24 cellular contexts compared by ENCODE assay signal in the genomic region with DNA sequence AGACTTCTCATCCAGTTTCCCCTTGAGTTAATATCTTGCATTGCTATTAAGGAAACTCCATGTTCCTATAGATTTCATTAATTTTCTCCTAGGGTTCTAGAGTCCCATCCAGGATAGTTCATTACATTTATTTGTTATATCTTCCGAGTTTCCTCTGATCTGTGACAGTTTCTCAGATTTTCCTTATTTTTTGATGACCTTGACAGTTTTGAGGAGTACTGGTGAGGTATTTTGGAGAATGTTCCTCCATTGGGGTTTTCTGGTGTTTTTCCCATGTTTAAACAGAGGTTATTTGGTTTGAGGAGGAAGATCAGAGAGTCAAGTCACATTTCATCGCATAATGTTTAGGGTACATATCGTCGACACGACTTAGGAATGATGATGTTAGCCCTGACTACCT.
"Had no signal": no experiment of that assay in that cellular context is flagged by ENCODE, and none has a peak within 500 bp of the region (broad histone marks: within the 10 kb centered on the region; RNA-seq: fewer than 3 reads in every experiment).

No MANE protein-coding gene starts in this region.

- DNase-seq: dorsolateral prefrontal cortex; effector CD4-positive, alpha-beta T cell; effector memory CD4-positive, alpha-beta T cell; erythroblast; esophagus squamous epithelium; foreskin fibroblast; foreskin melanocyte; gastrocnemius medialis; glutamatergic neuron; heart right ventricle; hippocampal formation; left cardiac atrium; left lung; left ventricle myocardium superior; lower lobe of right lung; mesenchymal stem cell; mucosa of descending colon; naive B cell; naive thymus-derived CD8-positive, alpha-beta T cell had no signal

- H3K36me3 ChIP-seq: esophagus squamous epithelium, gastrocnemius medialis, heart right ventricle, left lung, lower lobe of right lung had no signal

- H3K4me1 ChIP-seq: esophagus squamous epithelium, gastrocnemius medialis, heart right ventricle, left lung, lower lobe of right lung had no signal

- ATAC-seq: esophagus mucosa; gastrocnemius medialis; heart right ventricle; left cardiac atrium; left lung; left ventricle myocardium superior; lower lobe of right lung; mucosa of descending colon; naive thymus-derived CD8-positive, alpha-beta T cell had no signal

- H3K4me3 ChIP-seq: coronary artery, dorsolateral prefrontal cortex, esophagus squamous epithelium, gastrocnemius medialis, heart right ventricle, left lung, lower lobe of right lung, mucosa of descending colon had no signal

- H3K27me3 ChIP-seq: dorsolateral prefrontal cortex, esophagus squamous epithelium, gastrocnemius medialis, left lung had no signal

- H3K9me3 ChIP-seq: esophagus squamous epithelium, gastrocnemius medialis, heart right ventricle, left lung, lower lobe of right lung, mucosa of descending colon had no signal

- FAIRE-seq: islet of Langerhans, keratinocyte had no signal

- H3K27ac ChIP-seq: coronary artery, dorsolateral prefrontal cortex, epithelial cell of prostate, esophagus squamous epithelium, gastrocnemius medialis, heart right ventricle, left lung, lower lobe of right lung had no signal
